9 cellular contexts compared by ENCODE assay signal in the genomic region with DNA sequence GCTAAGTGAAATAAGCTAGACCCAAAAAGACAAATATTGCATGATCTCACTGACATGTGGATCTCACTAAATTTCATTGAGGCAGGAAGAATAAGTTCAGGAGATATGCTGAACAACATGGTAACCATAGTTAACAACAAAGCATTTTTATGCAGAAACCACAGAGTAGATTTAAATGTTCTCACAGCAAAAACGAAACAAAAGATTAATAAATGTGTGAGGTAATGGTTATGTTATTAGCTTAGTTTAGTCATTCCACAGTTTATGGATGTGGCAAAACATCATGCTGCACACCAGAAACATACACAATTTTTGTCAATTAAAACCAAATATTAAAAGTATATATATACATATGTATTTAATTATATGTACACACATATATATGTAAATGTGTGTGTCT.
"Had no signal": no experiment of that assay in that cellular context is flagged by ENCODE, and none has a peak within 500 bp of the region (broad histone marks: within the 10 kb centered on the region; RNA-seq: fewer than 3 reads in every experiment).

No MANE protein-coding gene starts in this region.

- H3K27ac ChIP-seq: HL-60 had no signal

- H3K27ac Mint-ChIP-seq: HFFc6, IgD-negative memory B cell had no signal

- FAIRE-seq: HepG2 had no signal

- H3K36me3 ChIP-seq: HAP-1 had no signal

- H3K27me3 Mint-ChIP-seq: IgD-negative memory B cell had no signal

- H3K4me3 ChIP-seq: HAP-1 had no signal

- ATAC-seq: HCT116, HepG2 had no signal

- H3K4me1 ChIP-seq: HAP-1 had no signal

- H3K36me3 Mint-ChIP-seq: IgD-negative memory B cell had no signal

- DNase-seq: GOT3, H7, HFFc6, KBM-7 had no signal

- H3K4me3 Mint-ChIP-seq: HFFc6, IgD-negative memory B cell had no signal

- H3K9me3 ChIP-seq: HAP-1 had no signal

- H3K4me1 Mint-ChIP-seq: IgD-negative memory B cell had no signal
